In genomic region chr18:77068321-77068841, GRCh38 we compare ENCODE assay signal across 8 cellular contexts.
DNase-seq lines count a peak whose midpoint lies in the region; ATAC-seq, FAIRE-seq and TF ChIP-seq lines count a peak whose summit lies in the region.

No MANE protein-coding gene starts in this region.

- no peak overlapping the region for H2AFZ ChIP-seq in SU-DHL-6 (ENCODE audit: low read depth, low read length, severe bottlenecking)

- FAIRE-seq in pancreas (lab: Jason Lieb, UNC) = no peak

- H3F3A ChIP-seq in SU-DHL-6 (ENCODE audit: insufficient read depth) = peaks cover 46% of the 10 kb centered on the region

- H3K27ac ChIP-seq in SU-DHL-6 (ENCODE audit: low read depth, low read length) = peak overlapping the region; percentile 97
- no peak overlapping the region for H3K27ac ChIP-seq in endodermal cell (ENCODE audit: low read depth, low read length)
- peak overlapping the region in 3 of 4 donors; percentile 48 to 81 (median 51) for H3K27ac ChIP-seq in pancreas

- intact Hi-C loops in pancreas (cut with DNase I) = no loop called here

- 92 to 94% methylated on average over 8 of the region's 8 CpGs for WGBS in endodermal cell (ENCODE audit: insufficient coverage in 1 of 2, insufficient read length in 1 of 2), 2 experiments
- 63 to 73% methylated on average over 8 of the region's 8 CpGs for WGBS in pancreas, 2 donors

- TF ChIP-seq CTCF in SU-DHL-6 (IDR thresholded peaks at IDR 0.05; ENCODE audit: insufficient read depth, low read length, poor library complexity, severe bottlenecking) (no peak), endodermal cell (conservative IDR thresholded peaks at IDR 0.05) (no peak), pancreas (IDR thresholded peaks at IDR 0.05) (no peak)

- peaks cover 6% of the 10 kb centered on the region; the same call in 1 of the 2 replicates for H3K36me3 ChIP-seq in SU-DHL-6 (ENCODE audit: low read length)
- no peaks in the 10 kb centered on the region for H3K36me3 ChIP-seq in endodermal cell (ENCODE audit: control insufficient read depth, insufficient read depth, low read length)
- H3K36me3 ChIP-seq in pancreas = peaks cover 0 to 6% (median 0%) of the 10 kb centered on the region in 3 donors

- no peaks in the 10 kb centered on the region for H3K27me3 ChIP-seq in SU-DHL-6 (ENCODE audit: low read length)
- H3K27me3 ChIP-seq in endodermal cell (ENCODE audit: control insufficient read depth, insufficient read depth, low read length, poor library complexity, severe bottlenecking) = no peaks in the 10 kb centered on the region
- H3K27me3 ChIP-seq in pancreas = no peaks in the 10 kb centered on the region

- peak overlapping the region; percentile 48 for H3K27ac Mint-ChIP-seq in endodermal cell

- H3K9ac ChIP-seq in SU-DHL-6 (ENCODE audit: low read length) = peak overlapping the region; percentile 30
- no peak overlapping the region for H3K9ac ChIP-seq in endodermal cell (ENCODE audit: extremely low read depth, low read length, poor library complexity, severe bottlenecking)

- peaks cover 9% of the 10 kb centered on the region for H3K4me1 Mint-ChIP-seq in endodermal cell

- no peaks in the 10 kb centered on the region for H3K27me3 Mint-ChIP-seq in endodermal cell (ENCODE audit: insufficient read depth)

- H4K20me1 ChIP-seq in SU-DHL-6 (ENCODE audit: low read depth, low read length) = no peaks in the 10 kb centered on the region

- H3K4me2 ChIP-seq in SU-DHL-6 (ENCODE audit: low read depth, low read length, poor library complexity, severe bottlenecking) = peak overlapping the region; percentile 45

- H3K4me3 ChIP-seq in GM08714 (ENCODE audit: low read length) (peak overlapping the region; percentile 29; the same call in 1 of the 2 replicates), SU-DHL-6 (ENCODE audit: insufficient read depth, low read length, poor library complexity, severe bottlenecking) (no peak overlapping the region), endodermal cell (ENCODE audit: low read length) (no peak overlapping the region), pancreas (no peak overlapping the region)

- H3K79me2 ChIP-seq in SU-DHL-6 (ENCODE audit: insufficient read depth, low read length) = peaks cover 51% of the 10 kb centered on the region

- peaks cover 20% of the 10 kb centered on the region for H3K36me3 Mint-ChIP-seq in endodermal cell (ENCODE audit: low read depth)

- H3K9me3 Mint-ChIP-seq in endodermal cell = no peaks in the 10 kb centered on the region

- DNase-seq in endodermal cell (no peak), pancreas (no peak), globus pallidus (ENCODE audit: low spot score) (no peak), DMS79 (lab: John Stamatoyannopoulos, UW) (no peak), iPS-NIHi7 (ENCODE audit: extremely low spot score) (no peak)

- no peaks in the 10 kb centered on the region for H3K9me3 ChIP-seq in SU-DHL-6 (ENCODE audit: insufficient read depth, low read length)
- no peaks in the 10 kb centered on the region for H3K9me3 ChIP-seq in endodermal cell (ENCODE audit: control insufficient read depth, low read length)
- no peaks in the 10 kb centered on the region for H3K9me3 ChIP-seq in pancreas

- H3K4me1 ChIP-seq in endodermal cell (ENCODE audit: control insufficient read depth, insufficient read depth, low read length) (no peaks in the 10 kb centered on the region), pancreas (peaks cover 0 to 44% (median 15%) of the 10 kb centered on the region in 3 donors)

- no peak overlapping the region for H3K4me3 Mint-ChIP-seq in endodermal cell

- no peaks in the 10 kb centered on the region for H3K9me2 ChIP-seq in SU-DHL-6 (replicated peaks; ENCODE audit: insufficient read depth, low read length)

- peak; percentile 29 for ATAC-seq in HG02759 (IDR thresholded peaks at IDR 0.05; ENCODE audit: unreplicated experiment)
- peak in 3 of 4 donors; percentile 11 to 46 (median 21) for ATAC-seq in pancreas
